In genomic region chr21:29340228-29340627, GRCh38 we compare ENCODE assay signal across 2 cellular contexts.
TF ChIP-seq lines count a peak whose summit lies in the region.

No MANE protein-coding gene starts in this region.

TF ChIP-seq in HEK293, 187 proteins besides CTCF, POLR2A, EP300 and RAD21 (continues in another document):
- TF ChIP-seq ELK4 (IDR thresholded peaks at IDR 0.05; ENCODE audit: borderline replicate concordance, low read depth, low read length) (no peak), ZNF280C (tag by site-specific recombination; IDR thresholded peaks at IDR 0.05) (no peak), ZNF707 (tag by site-specific recombination; IDR thresholded peaks at IDR 0.05) (no peak), ZNF596 (tag by site-specific recombination; IDR thresholded peaks at IDR 0.05) (no peak), SP7 (tag by site-specific recombination; IDR thresholded peaks at IDR 0.05) (peak; percentile 84), KLF8 (tag by site-specific recombination; IDR thresholded peaks at IDR 0.05) (0 out of 2 replicates have a peak, but pooled peaks have one; percentile 29), ZBTB8A (tag by site-specific recombination; IDR thresholded peaks at IDR 0.05) (no peak), ZSCAN23 (tag by site-specific recombination; IDR thresholded peaks at IDR 0.05) (peak; percentile 51; the same call in 1 of the 2 replicates), TRIM28 (IDR thresholded peaks at IDR 0.05; ENCODE audit: borderline replicate concordance, low read length) (no peak), ZFHX2 (tag by site-specific recombination; conservative IDR thresholded peaks at IDR 0.05) (peak; percentile 24; the same call in 1 of the 2 replicates), ZSCAN16 (tag by site-specific recombination; IDR thresholded peaks at IDR 0.05) (no peak), ZNF843 (tag by site-specific recombination; IDR thresholded peaks at IDR 0.05) (no peak), BCL11A (tag by site-specific recombination; IDR thresholded peaks at IDR 0.05; ENCODE audit: low read depth) (no peak), ZNF121 (tag by site-specific recombination; IDR thresholded peaks at IDR 0.05) (no peak), ZNF10 (tag by site-specific recombination; IDR thresholded peaks at IDR 0.05) (0 out of 2 replicates have a peak, but pooled peaks have one; percentile 33), GLI2 (tag by site-specific recombination; IDR thresholded peaks at IDR 0.05; ENCODE audit: borderline replicate concordance, low read depth) (no peak), ATF2 (tag by site-specific recombination; IDR thresholded peaks at IDR 0.05; ENCODE audit: low read depth) (peak; percentile 97), ZNF37A (tag by site-specific recombination; IDR thresholded peaks at IDR 0.05) (no peak), ZNF394 (tag by site-specific recombination; IDR thresholded peaks at IDR 0.05; ENCODE audit: borderline replicate concordance) (no peak)
- TF ChIP-seq, protein P1, sequence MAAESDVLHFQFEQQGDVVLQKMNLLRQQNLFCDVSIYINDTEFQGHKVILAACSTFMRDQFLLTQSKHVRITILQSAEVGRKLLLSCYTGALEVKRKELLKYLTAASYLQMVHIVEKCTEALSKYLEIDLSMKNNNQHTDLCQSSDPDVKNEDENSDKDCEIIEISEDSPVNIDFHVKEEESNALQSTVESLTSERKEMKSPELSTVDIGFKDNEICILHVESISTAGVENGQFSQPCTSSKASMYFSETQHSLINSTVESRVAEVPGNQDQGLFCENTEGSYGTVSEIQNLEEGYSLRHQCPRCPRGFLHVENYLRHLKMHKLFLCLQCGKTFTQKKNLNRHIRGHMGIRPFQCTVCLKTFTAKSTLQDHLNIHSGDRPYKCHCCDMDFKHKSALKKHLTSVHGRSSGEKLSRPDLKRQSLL (tag by site-specific recombination; IDR thresholded peaks at IDR 0.05) = no peak
- TF ChIP-seq, protein P2, sequence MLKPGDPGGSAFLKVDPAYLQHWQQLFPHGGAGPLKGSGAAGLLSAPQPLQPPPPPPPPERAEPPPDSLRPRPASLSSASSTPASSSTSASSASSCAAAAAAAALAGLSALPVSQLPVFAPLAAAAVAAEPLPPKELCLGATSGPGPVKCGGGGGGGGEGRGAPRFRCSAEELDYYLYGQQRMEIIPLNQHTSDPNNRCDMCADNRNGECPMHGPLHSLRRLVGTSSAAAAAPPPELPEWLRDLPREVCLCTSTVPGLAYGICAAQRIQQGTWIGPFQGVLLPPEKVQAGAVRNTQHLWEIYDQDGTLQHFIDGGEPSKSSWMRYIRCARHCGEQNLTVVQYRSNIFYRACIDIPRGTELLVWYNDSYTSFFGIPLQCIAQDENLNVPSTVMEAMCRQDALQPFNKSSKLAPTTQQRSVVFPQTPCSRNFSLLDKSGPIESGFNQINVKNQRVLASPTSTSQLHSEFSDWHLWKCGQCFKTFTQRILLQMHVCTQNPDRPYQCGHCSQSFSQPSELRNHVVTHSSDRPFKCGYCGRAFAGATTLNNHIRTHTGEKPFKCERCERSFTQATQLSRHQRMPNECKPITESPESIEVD (tag by site-specific recombination; IDR thresholded peaks at IDR 0.05) = peak; percentile 43; the same call in 1 of the 2 replicates

TF ChIP-seq in GM12878, 131 proteins besides CTCF, POLR2A, EP300 and RAD21:
- TF ChIP-seq ATF7 (IDR thresholded peaks at IDR 0.05; ENCODE audit: low read depth) (peak; percentile 74; the same call in 1 of the 2 replicates), E2F4 (IDR thresholded peaks at IDR 0.05; ENCODE audit: low read depth, low read length) (no peak), NBN (IDR thresholded peaks at IDR 0.05) (no peak), IKZF2 (IDR thresholded peaks at IDR 0.05) (no peak), HCFC1 (IDR thresholded peaks at IDR 0.05; ENCODE audit: low read length) (no peak), TCF3 (IDR thresholded peaks at IDR 0.05; ENCODE audit: borderline replicate concordance, insufficient read depth, low read depth, low read length) (no peak), HDAC2 (IDR thresholded peaks at IDR 0.05) (no peak)
